ENCODE assay signal across 24 cellular contexts in the genomic region with DNA sequence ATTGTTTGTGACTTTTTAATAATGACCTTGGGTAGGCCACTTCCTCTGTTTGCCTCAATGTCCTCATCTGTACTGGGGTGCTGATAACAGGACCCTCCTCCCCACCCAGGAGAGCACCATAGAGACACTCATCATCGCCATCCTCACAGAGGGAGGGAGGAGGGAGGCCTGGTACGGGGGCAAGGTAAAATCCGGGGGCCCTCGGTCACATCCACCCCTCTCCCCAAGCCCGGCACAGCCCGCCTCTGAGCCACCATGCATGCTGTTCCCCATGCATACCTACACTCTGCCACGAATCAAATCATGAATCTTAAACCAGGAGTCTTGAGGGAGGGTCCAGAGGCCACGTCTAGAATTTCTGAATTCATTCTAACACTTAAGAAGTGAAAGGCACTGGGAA.
A peak's percentile ranks its signal among the peaks of the same experiment; 100 is the strongest.
DNase-seq lines count a peak whose midpoint lies in the region; ATAC-seq and TF ChIP-seq lines count a peak whose summit lies in the region.
"Had no signal": no experiment of that assay in that cellular context is flagged by ENCODE, and none has a peak within 500 bp of the region (broad histone marks: within the 10 kb centered on the region; RNA-seq: fewer than 3 reads in every experiment).

No MANE protein-coding gene starts in this region.

- no peaks in the 10 kb centered on the region for H3K9me3 Mint-ChIP-seq in activated T-helper 17 cell treated with anti-CD3 and anti-CD28 coated beads, Interleukin-2, amount 50 U/mL, for 72 hours
- H3K9me3 Mint-ChIP-seq in natural killer cell treated with Interleukin-12 subunit alpha and Interleukin-12 subunit beta and Interleukin-15 and Interleukin-18, amount 100 ng/mL, for 72 hours, result no peaks in the 10 kb centered on the region
- H3K9me3 Mint-ChIP-seq: CD8-positive, alpha-beta memory T cell had no signal

- peaks cover 0 to 22% (median 0%) of the 10 kb centered on the region in 7 donors for H3K27me3 ChIP-seq in heart right ventricle
- H3K27me3 ChIP-seq in osteoblast (ENCODE audit: insufficient read depth, low read length), result no peaks in the 10 kb centered on the region
- H3K27me3 ChIP-seq: BE2C, SJSA1 had no signal

- H3K9me3 ChIP-seq in heart right ventricle (peaks cover 0 to 7% (median 0%) of the 10 kb centered on the region in 11 donors), osteoblast (ENCODE audit: low read depth, low read length) (no peaks in the 10 kb centered on the region)
- H3K9me3 ChIP-seq: BE2C, SJSA1 had no signal

- 81 to 84% methylated on average over 8 of the region's 8 CpGs for WGBS in heart right ventricle, 2 donors

- H3K4me1 Mint-ChIP-seq in activated T-helper 17 cell treated with anti-CD3 and anti-CD28 coated beads, Interleukin-2, amount 50 U/mL, for 72 hours, result peaks cover 5% of the 10 kb centered on the region
- H3K4me1 Mint-ChIP-seq in natural killer cell treated with Interleukin-12 subunit alpha and Interleukin-12 subunit beta and Interleukin-15 and Interleukin-18, amount 100 ng/mL, for 72 hours (ENCODE audit: low read depth in 2 of 2), result peaks cover 5 to 6% of the 10 kb centered on the region in 2 donors

- DNase-seq in cardiac septum (ENCODE audit: low spot score) (peak; percentile 20), heart right ventricle (no peak), osteoblast (ENCODE audit: insufficient read length, low spot score, missing footprints) (peak; percentile 43), COLO829 (ENCODE audit: low spot score) (no peak), NCI-H345 treated with DMSO at 0.1 percent for 48 hours (lab: John Stamatoyannopoulos, UW; ENCODE audit: unreplicated experiment) (no peak)
- DNase-seq in natural killer cell treated with Interleukin-12 subunit alpha and Interleukin-12 subunit beta and Interleukin-15 and Interleukin-18, amount 100 ng/mL, for 72 hours (ENCODE audit: low spot score), result no peak
- DNase-seq: BE2C; Calu3; CD8-positive, alpha-beta memory T cell; DMS79 treated with DMSO at 0.1 percent for 48 hours; GF-D8; NCI-H1048; NCI-H1417 treated with DMSO at 0.1 percent for 48 hours; NCI-H1694 treated with DMSO at 0.1 percent for 48 hours; NCI-H2081; NCI-H2227 treated with DMSO at 0.1 percent for 48 hours; NCI-H510A; NCI-H69; Right ventricle myocardium superior; RPMI8226 had no signal

- no peak overlapping the region for H3K27ac ChIP-seq in heart right ventricle
- H3K27ac ChIP-seq in osteoblast (ENCODE audit: low read depth, low read length), result no peak overlapping the region
- H3K27ac ChIP-seq: HL-60, SJSA1 had no signal

- TF ChIP-seq CTCF in heart right ventricle (IDR thresholded peaks at IDR 0.05) (no peak), osteoblast (IDR thresholded peaks at IDR 0.05; ENCODE audit: extremely low read depth, low read depth, low read length) (no peak)

- no peaks in the 10 kb centered on the region for H3K79me2 ChIP-seq in osteoblast (ENCODE audit: insufficient read depth, low read length)

- H3K36me3 Mint-ChIP-seq in activated T-helper 17 cell treated with anti-CD3 and anti-CD28 coated beads, Interleukin-2, amount 50 U/mL, for 72 hours (ENCODE audit: low read depth), result no peaks in the 10 kb centered on the region
- no peaks in the 10 kb centered on the region for H3K36me3 Mint-ChIP-seq in natural killer cell treated with Interleukin-12 subunit alpha and Interleukin-12 subunit beta and Interleukin-15 and Interleukin-18, amount 100 ng/mL, for 72 hours
- H3K36me3 Mint-ChIP-seq: CD14-positive monocyte; CD8-positive, alpha-beta memory T cell had no signal

- H3K27ac Mint-ChIP-seq in activated T-helper 17 cell treated with anti-CD3 and anti-CD28 coated beads, Interleukin-2, amount 50 U/mL, for 72 hours, result peak overlapping the region; percentile 33
- H3K27ac Mint-ChIP-seq in natural killer cell treated with Interleukin-12 subunit alpha and Interleukin-12 subunit beta and Interleukin-15 and Interleukin-18, amount 100 ng/mL, for 72 hours, result peak overlapping the region in 1 of 2 donors; percentile 47
- H3K27ac Mint-ChIP-seq: CD14-positive monocyte had no signal

- H3K4me3 ChIP-seq in heart right ventricle (no peak overlapping the region), osteoblast (ENCODE audit: insufficient read depth, low read length) (no peak overlapping the region)
- H3K4me3 ChIP-seq: SJSA1 had no signal

- no peak overlapping the region for H3K4me3 Mint-ChIP-seq in activated T-helper 17 cell treated with anti-CD3 and anti-CD28 coated beads, Interleukin-2, amount 50 U/mL, for 72 hours
- H3K4me3 Mint-ChIP-seq in natural killer cell treated with Interleukin-12 subunit alpha and Interleukin-12 subunit beta and Interleukin-15 and Interleukin-18, amount 100 ng/mL, for 72 hours, result no peak overlapping the region
- H3K4me3 Mint-ChIP-seq: CD14-positive monocyte; CD8-positive, alpha-beta memory T cell had no signal

- H3K4me2 ChIP-seq in osteoblast (ENCODE audit: insufficient read depth, low read length), result no peak overlapping the region

- H3K4me1 ChIP-seq in heart right ventricle, result no peaks in the 10 kb centered on the region
- no peaks in the 10 kb centered on the region for H3K4me1 ChIP-seq in osteoblast (ENCODE audit: insufficient read depth, low read length)
- H3K4me1 ChIP-seq: BE2C, SJSA1 had no signal

- ATAC-seq in heart right ventricle, result no peak
- ATAC-seq in activated T-helper 17 cell treated with anti-CD3 and anti-CD28 coated beads, Interleukin-2, amount 50 U/mL, for 72 hours (replicated peaks), result no peak
- no peak for ATAC-seq in natural killer cell treated with Interleukin-12 subunit alpha and Interleukin-12 subunit beta and Interleukin-15 and Interleukin-18, amount 100 ng/mL, for 72 hours

- H4K20me1 ChIP-seq in osteoblast (ENCODE audit: insufficient read depth, low read length), result no peaks in the 10 kb centered on the region

- H2AFZ ChIP-seq in osteoblast (ENCODE audit: low read length), result no peak overlapping the region

- H3K27me3 Mint-ChIP-seq in activated T-helper 17 cell treated with anti-CD3 and anti-CD28 coated beads, Interleukin-2, amount 50 U/mL, for 72 hours, result no peaks in the 10 kb centered on the region
- H3K27me3 Mint-ChIP-seq in natural killer cell treated with Interleukin-12 subunit alpha and Interleukin-12 subunit beta and Interleukin-15 and Interleukin-18, amount 100 ng/mL, for 72 hours, result peaks cover 1 to 6% of the 10 kb centered on the region in 2 donors

- H3K36me3 ChIP-seq in heart right ventricle (no peaks in the 10 kb centered on the region), osteoblast (ENCODE audit: insufficient read depth, low read length) (no peaks in the 10 kb centered on the region)
- H3K36me3 ChIP-seq: BE2C, SJSA1 had no signal

- intact Hi-C loops in cardiac septum (cut with DNase I), result no loop called here
- intact Hi-C loops in heart right ventricle (cut with DNase I), result no loop called here

Comparison
In these comparisons a context has a peak if more than half of its experiments do, and no peak if none do; other contexts are left out.
1. DNase-seq: peak in cardiac septum (single experiment) and osteoblast (single experiment); none in heart right ventricle (0 of 2), COLO829 (single experiment), natural killer cell treated with Interleukin-12 subunit alpha and Interleukin-12 subunit beta and Interleukin-15 and Interleukin-18, amount 100 ng/mL, for 72 hours (single experiment) and NCI-H345 treated with DMSO at 0.1 percent for 48 hours (single experiment).